In the genomic region with DNA sequence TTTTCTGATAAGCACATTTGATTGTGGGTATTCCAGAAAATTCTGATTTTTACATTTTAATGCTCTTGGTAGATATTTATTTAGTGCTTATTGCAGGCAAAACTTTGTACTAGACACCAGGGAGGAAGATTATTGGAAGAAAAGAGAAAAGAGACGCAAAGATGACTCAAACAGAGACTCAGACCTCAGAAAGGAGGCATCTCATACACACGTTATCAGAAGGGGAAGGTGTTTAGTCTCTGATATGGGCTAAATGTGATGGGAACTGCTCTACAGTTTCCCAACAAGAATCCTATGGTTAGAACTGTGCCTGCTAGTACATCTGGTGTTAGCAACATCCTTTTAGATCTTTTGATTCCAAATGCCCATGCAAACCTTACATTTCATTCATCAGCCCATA, we compare ENCODE assay signal across 23 cellular contexts.
"Had no signal": no experiment of that assay in that cellular context is flagged by ENCODE, and none has a peak within 500 bp of the region (broad histone marks: within the 10 kb centered on the region; RNA-seq: fewer than 3 reads in every experiment).

No MANE protein-coding gene starts in this region.

- H3K27me3 ChIP-seq: body of pancreas, heart right ventricle, left lung, right atrium auricular region, uterus had no signal

- H3K36me3 Mint-ChIP-seq: activated naive CD4-positive, alpha-beta T cell treated with anti-CD3 and anti-CD28 coated beads, Interleukin-2, amount 50 U/mL, for 72 hours; natural killer cell treated with Interleukin-12 subunit alpha and Interleukin-12 subunit beta and Interleukin-15 and Interleukin-18, amount 100 ng/mL, for 72 hours; stimulated activated memory B cell treated with anti-CD40 and anti-IgM and Interleukin-4, amounts not matched to agents 10 μg/mL and 1 μg/mL and 100 μg/mL, for 72 hours; type B pancreatic cell had no signal

- H3K27ac ChIP-seq: body of pancreas, coronary artery, heart right ventricle, left lung, lower lobe of right lung, right atrium auricular region, uterus had no signal

- FAIRE-seq: endothelial cell of umbilical vein had no signal

- H3K4me2 ChIP-seq: smooth muscle cell had no signal

- ATAC-seq: body of pancreas; effector memory CD8-positive, alpha-beta T cell; heart right ventricle; left lung; lower lobe of right lung; mucosa of descending colon; stimulated activated memory B cell treated with anti-CD40 and anti-IgM and Interleukin-4, amounts not matched to agents 10 μg/mL and 1 μg/mL and 100 μg/mL, for 72 hours; stimulated activated naive CD8-positive, alpha-beta T cell treated with anti-CD3 and anti-CD28 coated beads, Interleukin-15, amount 100 ng/mL, for 72 hours had no signal

- H3K36me3 ChIP-seq: heart right ventricle, left lung, lower lobe of right lung, right atrium auricular region, uterus had no signal

- H3K4me3 Mint-ChIP-seq: activated CD4-positive, alpha-beta T cell treated with anti-CD3 and anti-CD28 coated beads for 36 hours; effector memory CD8-positive, alpha-beta T cell; natural killer cell treated with Interleukin-12 subunit alpha and Interleukin-12 subunit beta and Interleukin-15 and Interleukin-18, amount 100 ng/mL, for 72 hours; stimulated activated memory B cell treated with anti-CD40 and anti-IgM and Interleukin-4, amounts not matched to agents 10 μg/mL and 1 μg/mL and 100 μg/mL, for 72 hours; stimulated activated naive CD8-positive, alpha-beta T cell treated with anti-CD3 and anti-CD28 coated beads, Interleukin-15, amount 100 ng/mL, for 72 hours; type B pancreatic cell had no signal

- H3K27ac Mint-ChIP-seq: activated CD4-positive, alpha-beta T cell treated with anti-CD3 and anti-CD28 coated beads for 36 hours; activated naive CD4-positive, alpha-beta T cell treated with anti-CD3 and anti-CD28 coated beads, Interleukin-2, amount 50 U/mL, for 72 hours; activated T-helper 2 cell treated with anti-CD3 and anti-CD28 coated beads, Interferon-gamma antibody, Interleukin-2, Interleukin-4, amounts not matched to agents 10 μg/mL and 5 μg/mL and 100 μg/mL, durations not matched to agents 14 hours and 24 hours and 36 hours; effector memory CD8-positive, alpha-beta T cell; natural killer cell treated with Interleukin-12 subunit alpha and Interleukin-12 subunit beta and Interleukin-15 and Interleukin-18, amount 100 ng/mL, for 72 hours; stimulated activated memory B cell treated with anti-CD40 and anti-IgM and Interleukin-4, amounts not matched to agents 10 μg/mL and 1 μg/mL and 100 μg/mL, for 72 hours; type B pancreatic cell had no signal

- H3K27me3 Mint-ChIP-seq: stimulated activated memory B cell treated with anti-CD40 and anti-IgM and Interleukin-4, amounts not matched to agents 10 μg/mL and 1 μg/mL and 100 μg/mL, for 72 hours; stimulated activated naive CD8-positive, alpha-beta T cell treated with anti-CD3 and anti-CD28 coated beads, Interleukin-15, amount 100 ng/mL, for 72 hours; type B pancreatic cell had no signal

- H3K4me1 ChIP-seq: body of pancreas, heart right ventricle, lower lobe of right lung, right atrium auricular region, uterus had no signal

- H3K4me1 Mint-ChIP-seq: stimulated activated memory B cell treated with anti-CD40 and anti-IgM and Interleukin-4, amounts not matched to agents 10 μg/mL and 1 μg/mL and 100 μg/mL, for 72 hours; stimulated activated naive CD8-positive, alpha-beta T cell treated with anti-CD3 and anti-CD28 coated beads, Interleukin-15, amount 100 ng/mL, for 72 hours had no signal

- H3K9me3 ChIP-seq: body of pancreas, left lung, lower lobe of right lung, mucosa of descending colon, right atrium auricular region, uterus had no signal

- H3K4me3 ChIP-seq: body of pancreas, coronary artery, heart right ventricle, left lung, lower lobe of right lung, mucosa of descending colon, right atrium auricular region, smooth muscle cell, uterus had no signal

- H3K9me3 Mint-ChIP-seq: activated T-helper 2 cell treated with anti-CD3 and anti-CD28 coated beads, Interferon-gamma antibody, Interleukin-2, Interleukin-4, amounts not matched to agents 10 μg/mL and 5 μg/mL and 100 μg/mL, durations not matched to agents 14 hours and 24 hours and 36 hours; effector memory CD8-positive, alpha-beta T cell; natural killer cell treated with Interleukin-12 subunit alpha and Interleukin-12 subunit beta and Interleukin-15 and Interleukin-18, amount 100 ng/mL, for 72 hours; stimulated activated memory B cell treated with anti-CD40 and anti-IgM and Interleukin-4, amounts not matched to agents 10 μg/mL and 1 μg/mL and 100 μg/mL, for 72 hours; stimulated activated naive CD8-positive, alpha-beta T cell treated with anti-CD3 and anti-CD28 coated beads, Interleukin-15, amount 100 ng/mL, for 72 hours; type B pancreatic cell had no signal

- DNase-seq: activated CD8-positive, alpha-beta memory T cell treated with anti-CD3 and anti-CD28 coated beads, Interleukin-2, amount 50 U/mL, for 4 hours; activated naive CD4-positive, alpha-beta T cell; activated T-cell treated with anti-CD3 and anti-CD28 coated beads, Interleukin-2, amount 50 U/mL, for 1 hour; body of pancreas; effector memory CD8-positive, alpha-beta T cell; foreskin fibroblast; heart right ventricle; left lung; lower lobe of right lung; mucosa of descending colon; stimulated activated naive CD8-positive, alpha-beta T cell treated with anti-CD3 and anti-CD28 coated beads, Interleukin-15, amount 100 ng/mL, for 72 hours; substantia nigra; uterus had no signal
